In the genomic region with DNA sequence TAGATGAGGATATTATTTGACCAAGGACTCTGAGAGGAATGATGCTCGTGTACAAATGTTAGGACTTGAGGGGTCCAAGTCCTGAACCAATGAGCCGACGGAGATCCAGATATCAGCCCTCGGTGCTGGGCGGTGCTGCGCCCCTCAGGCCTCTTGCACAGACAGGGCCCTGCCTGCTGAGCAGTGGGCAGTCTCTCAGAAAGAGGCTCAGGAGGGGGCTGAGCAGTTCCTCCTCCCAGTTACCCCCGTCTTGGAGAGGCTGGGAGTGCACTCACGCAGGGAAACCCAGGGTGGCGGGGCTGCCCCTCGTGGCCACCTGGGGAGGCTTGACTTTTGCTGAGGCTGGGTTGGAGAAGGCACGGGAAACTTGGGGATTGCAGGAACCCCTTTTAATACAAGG, we compare ENCODE assay signal across 25 cellular contexts. TPM values are rescaled to one million over a fixed set of nuclear protein-coding genes. Genes with fewer than 3 reads are reported as not detected.
A peak's percentile ranks its signal among the peaks of the same experiment; 100 is the strongest.
DNase-seq lines count a peak whose midpoint lies in the region; TF ChIP-seq lines count a peak whose summit lies in the region.
"Had no signal": no experiment of that assay in that cellular context is flagged by ENCODE, and none has a peak within 500 bp of the region (broad histone marks: within the 10 kb centered on the region; RNA-seq: fewer than 3 reads in every experiment).

No MANE protein-coding gene starts in this region.

- H3K27ac Mint-ChIP-seq in progenitor cell of endocrine pancreas: peak overlapping the region; percentile 15
- H3K27ac Mint-ChIP-seq: CD4-positive, alpha-beta memory T cell; GM23338 had no signal

- 94% methylated on average over 9 of the region's 11 CpGs for WGBS in esophagus muscularis mucosa

- no peak for TF ChIP-seq POLR2A in esophagus muscularis mucosa (IDR thresholded peaks at IDR 0.05; ENCODE audit: low read depth)

- DNase-seq in AG20443 (ENCODE audit: low spot score) (peak; percentile 3), D341Med (ENCODE audit: low spot score) (peak; percentile 6), esophagus muscularis mucosa (ENCODE audit: extremely low spot score) (peak; percentile 75), progenitor cell of endocrine pancreas (ENCODE audit: low spot score, unreplicated experiment) (no peak), NCI-H1930 (lab: John Stamatoyannopoulos, UW) (no peak), NCI-H524 (lab: John Stamatoyannopoulos, UW) (no peak)
- no peak for DNase-seq in activated CD4-positive, alpha-beta T cell treated with anti-CD3 and anti-CD28 coated beads, Interleukin-2, amount 50 U/mL, for 4 hours
- DNase-seq: Caco-2; CD4-positive, alpha-beta memory T cell; MG63; NCI-H1048; NCI-H1436 treated with DMSO at 0.1 percent for 48 hours; NCI-H2029; NCI-H2227 treated with DMSO at 0.1 percent for 48 hours; NCI-H510A; NCI-H774; NK-92 treated with Interleukin-12 subunit alpha and Interleukin-12 subunit beta, amount 100 ng/mL, for 24 hours had no signal

- H3K4me3 ChIP-seq in esophagus muscularis mucosa: no peak overlapping the region
- H3K4me3 ChIP-seq: BLaER1 treated with 17β-estradiol and CSF1 and Interleukin-3, amounts not matched to agents 10 nM and 100 nM; GM23338; K562; MG63; SJSA1 had no signal

- no peaks in the 10 kb centered on the region for H3K36me3 ChIP-seq in esophagus muscularis mucosa
- H3K36me3 ChIP-seq: BLaER1 treated with 17β-estradiol and CSF1 and Interleukin-3, amounts not matched to agents 10 nM and 100 nM; MG63; SJSA1 had no signal

- no peaks in the 10 kb centered on the region for H3K4me1 ChIP-seq in esophagus muscularis mucosa
- H3K4me1 ChIP-seq: BLaER1 treated with 17β-estradiol and CSF1 and Interleukin-3, amounts not matched to agents 10 nM and 100 nM; Caco-2 had no signal

- TF ChIP-seq CTCF in esophagus muscularis mucosa (IDR thresholded peaks at IDR 0.05): no peak
- TF ChIP-seq CTCF in progenitor cell of endocrine pancreas (IDR thresholded peaks at IDR 0.05; ENCODE audit: unreplicated experiment): no peak

- H3K36me3 Mint-ChIP-seq in progenitor cell of endocrine pancreas (ENCODE audit: insufficient read depth): peaks cover 7% of the 10 kb centered on the region

- no peaks in the 10 kb centered on the region for H3K27me3 Mint-ChIP-seq in progenitor cell of endocrine pancreas
- H3K27me3 Mint-ChIP-seq: CD4-positive, alpha-beta memory T cell had no signal

- no peaks in the 10 kb centered on the region for H3K27me3 ChIP-seq in esophagus muscularis mucosa
- H3K27me3 ChIP-seq: BLaER1 treated with 17β-estradiol and CSF1 and Interleukin-3, amounts not matched to agents 10 nM and 100 nM; MG63 had no signal

- H3K4me3 Mint-ChIP-seq in progenitor cell of endocrine pancreas (ENCODE audit: low read depth): no peak overlapping the region
- H3K4me3 Mint-ChIP-seq: CD4-positive, alpha-beta memory T cell; GM23338 had no signal

- intact Hi-C loops in esophagus muscularis mucosa (cut with DNase I): no loop called here

- H3K9me3 ChIP-seq in esophagus muscularis mucosa: no peaks in the 10 kb centered on the region
- H3K9me3 ChIP-seq: Caco-2, MG63 had no signal

- no peak for TF ChIP-seq EP300 in esophagus muscularis mucosa (IDR thresholded peaks at IDR 0.05)

- peaks cover 4% of the 10 kb centered on the region for H3K9me3 Mint-ChIP-seq in progenitor cell of endocrine pancreas (ENCODE audit: low read depth)
- H3K9me3 Mint-ChIP-seq: GM23338 had no signal

- no peak overlapping the region for H3K27ac ChIP-seq in esophagus muscularis mucosa (replicated peaks in 1 of 4)
- H3K27ac ChIP-seq: BLaER1 treated with 17β-estradiol and CSF1 and Interleukin-3, amounts not matched to agents 10 nM and 100 nM; HL-60; SJSA1 had no signal

- no peaks in the 10 kb centered on the region for H3K4me1 Mint-ChIP-seq in progenitor cell of endocrine pancreas (ENCODE audit: low read depth)

RNA-seq across cellular contexts. Expression of a gene that starts 18.4 kb away (rescaled TPM):
- total RNA-seq in esophagus muscularis mucosa: under 1 TPM in 2 of 4 donors, not detected in 2; 0.83 to 0.99 TPM
- total RNA-seq in progenitor cell of endocrine pancreas: 0.43 and 0.44 TPM in 2 replicates
- total RNA-seq: Caco-2, Daoy, GM23338, HT-29, K562, LHCN-M2 had no signal

Comparison
In these comparisons a context has a peak if more than half of its experiments do, and no peak if none do; other contexts are left out.
1. DNase-seq: peak in AG20443 (single experiment), D341Med (single experiment) and esophagus muscularis mucosa (single experiment); none in progenitor cell of endocrine pancreas (single experiment), NCI-H1930 (0 of 2), NCI-H524 (0 of 2) and activated CD4-positive, alpha-beta T cell treated with anti-CD3 and anti-CD28 coated beads, Interleukin-2, amount 50 U/mL, for 4 hours (0 of 2).